ENCODE assay signal across 8 cellular contexts in the genomic region with DNA sequence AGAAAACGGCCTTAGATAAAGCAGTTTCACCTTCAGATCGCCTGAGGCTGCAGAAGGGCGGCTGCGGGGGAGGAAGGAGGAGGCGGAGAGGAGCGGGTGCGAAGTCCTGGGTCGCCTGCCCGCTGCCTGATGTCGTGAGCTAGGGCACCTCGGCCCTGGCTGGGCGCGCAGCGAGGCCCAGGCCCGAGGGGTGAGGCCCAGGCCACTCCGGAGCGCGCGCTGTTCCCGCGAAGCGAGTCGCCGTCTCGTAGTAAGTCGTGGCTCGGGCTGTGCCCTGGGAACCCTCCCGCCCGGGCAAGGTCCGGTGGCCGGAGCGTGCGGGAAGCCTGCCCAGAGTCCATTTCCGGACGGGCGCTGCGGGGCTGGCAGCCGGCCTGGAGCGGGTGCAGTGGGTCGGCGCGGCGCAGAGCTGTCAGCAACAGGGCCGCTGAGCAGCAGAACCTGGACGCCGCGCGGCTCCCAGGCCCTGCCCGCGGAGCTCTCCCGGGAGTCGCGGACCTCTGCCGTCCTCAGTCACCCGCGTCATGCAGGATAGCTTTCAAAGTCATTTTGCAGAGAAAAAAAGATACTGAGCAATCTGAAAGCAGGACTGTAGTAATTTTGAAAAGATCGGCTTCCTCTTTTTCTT. TPM values are rescaled to one million over a fixed set of nuclear protein-coding genes. Genes with fewer than 3 reads are reported as not detected.
A peak's percentile ranks its signal among the peaks of the same experiment; 100 is the strongest.
DNase-seq lines count a peak whose midpoint lies in the region; ATAC-seq, FAIRE-seq and TF ChIP-seq lines count a peak whose summit lies in the region.

No MANE protein-coding gene starts in this region.

- H3K27ac ChIP-seq in CD8-positive, alpha-beta memory T cell (ENCODE audit: low read depth, low read length), result no peak overlapping the region
- peak overlapping the region; percentile 90 to 91 for H3K27ac ChIP-seq in liver (ENCODE audit: low read depth in 1 of 2, low read length in 2 of 2)

- no peaks in the 10 kb centered on the region for H3K27me3 ChIP-seq in CD8-positive, alpha-beta memory T cell (ENCODE audit: insufficient read depth, low read length, poor library complexity, severe bottlenecking)
- no peaks in the 10 kb centered on the region for H3K27me3 ChIP-seq in liver (ENCODE audit: control insufficient read depth in 4 of 4, insufficient read depth in 4 of 4, low read length in 3 of 4)

- TF ChIP-seq CTCF in GM20000 (IDR thresholded peaks at IDR 0.05; ENCODE audit: extremely low read depth, missing control alignments) (no peak), liver (IDR thresholded peaks at IDR 0.05; ENCODE audit: low read depth, low read length, missing input control) (no peak)

- POLR2A ChIA-PET in CD8-positive, alpha-beta memory T cell (lab: Charles Lee), result no interaction called here

- H3K9ac ChIP-seq in liver (ENCODE audit: low read depth in 1 of 2, low read length in 2 of 2), result peak overlapping the region; percentile 77 to 92

- H3K27me3 Mint-ChIP-seq in CD8-positive, alpha-beta memory T cell, result peaks cover 17 to 64% of the 10 kb centered on the region in 2 donors
- H3K27me3 Mint-ChIP-seq in stimulated activated naive B cell treated with anti-CD40 and anti-IgM and Interleukin-4, amounts not matched to agents 10 μg/mL and 1 μg/mL and 100 μg/mL, for 72 hours, result peaks cover 6 to 13% of the 10 kb centered on the region in 2 donors

- peaks cover 17% of the 10 kb centered on the region for H3K4me1 ChIP-seq in CD8-positive, alpha-beta memory T cell (ENCODE audit: insufficient read depth, low read length)
- H3K4me1 ChIP-seq in liver (ENCODE audit: control insufficient read depth in 4 of 4, insufficient read depth in 4 of 4, low read length in 3 of 4), result peaks cover 2 to 14% (median 11%) of the 10 kb centered on the region in 4 donors

- H3K4me3 Mint-ChIP-seq in CD8-positive, alpha-beta memory T cell, result peak overlapping the region; percentile 82 to 94 (median 89)
- peak overlapping the region; percentile 85 to 89 for H3K4me3 Mint-ChIP-seq in stimulated activated naive B cell treated with anti-CD40 and anti-IgM and Interleukin-4, amounts not matched to agents 10 μg/mL and 1 μg/mL and 100 μg/mL, for 72 hours

- WGBS in liver, result 2% methylated on average over 57 of the region's 57 CpGs

- peaks cover 22 to 35% (median 34%) of the 10 kb centered on the region in 3 donors for H3K4me1 Mint-ChIP-seq in CD8-positive, alpha-beta memory T cell
- H3K4me1 Mint-ChIP-seq in stimulated activated naive B cell treated with anti-CD40 and anti-IgM and Interleukin-4, amounts not matched to agents 10 μg/mL and 1 μg/mL and 100 μg/mL, for 72 hours, result peaks cover 35 to 59% of the 10 kb centered on the region in 2 donors

- H3K27ac Mint-ChIP-seq in CD8-positive, alpha-beta memory T cell, result peak overlapping the region in 4 of 8 donors; percentile 50 to 86 (median 66)
- peak overlapping the region; percentile 93 for H3K27ac Mint-ChIP-seq in stimulated activated naive B cell treated with anti-CD40 and anti-IgM and Interleukin-4, amounts not matched to agents 10 μg/mL and 1 μg/mL and 100 μg/mL, for 72 hours

- no peak for TF ChIP-seq RAD21 in liver (IDR thresholded peaks at IDR 0.05)

- peaks cover 0 to 3% (median 0%) of the 10 kb centered on the region in 3 donors for H3K36me3 Mint-ChIP-seq in CD8-positive, alpha-beta memory T cell
- H3K36me3 Mint-ChIP-seq in stimulated activated naive B cell treated with anti-CD40 and anti-IgM and Interleukin-4, amounts not matched to agents 10 μg/mL and 1 μg/mL and 100 μg/mL, for 72 hours, result peaks cover 0 to 8% of the 10 kb centered on the region in 2 donors

- peak overlapping the region; percentile 54 for H3K4me3 ChIP-seq in CD8-positive, alpha-beta memory T cell (ENCODE audit: low read length)
- H3K4me3 ChIP-seq in liver (ENCODE audit: low read depth in 1 of 3, low read length in 3 of 3), result peak overlapping the region; percentile 31 to 71 (median 67)

- H3K9me3 Mint-ChIP-seq in CD8-positive, alpha-beta memory T cell, result peaks cover 0 to 4% (median 0%) of the 10 kb centered on the region in 5 donors
- H3K9me3 Mint-ChIP-seq in stimulated activated naive B cell treated with anti-CD40 and anti-IgM and Interleukin-4, amounts not matched to agents 10 μg/mL and 1 μg/mL and 100 μg/mL, for 72 hours, result peaks cover 5 to 6% of the 10 kb centered on the region in 2 donors

- no peaks in the 10 kb centered on the region for H3K9me3 ChIP-seq in CD8-positive, alpha-beta memory T cell (ENCODE audit: low read length)
- no peaks in the 10 kb centered on the region for H3K9me3 ChIP-seq in liver (ENCODE audit: control insufficient read depth in 4 of 4, low read length in 3 of 4)

- H3K36me3 ChIP-seq in CD8-positive, alpha-beta memory T cell (ENCODE audit: insufficient read depth, low read length), result no peaks in the 10 kb centered on the region
- H3K36me3 ChIP-seq in liver (ENCODE audit: control insufficient read depth in 4 of 4, insufficient read depth in 3 of 4, low read depth in 1 of 4, low read length in 3 of 4), result no peaks in the 10 kb centered on the region

- DNase-seq in CD8-positive, alpha-beta memory T cell, result peak in 4 of 5 donors; percentile 7 to 28 (median 8)
- DNase-seq in GM20000 (ENCODE audit: low spot score) (peak; percentile 70), HTR-8/SVneo (ENCODE audit: insufficient read length, low spot score) (peak; percentile 35), dermis blood vessel endothelial cell (peak; percentile 67), OCI-M2 (lab: John Stamatoyannopoulos, UW; ENCODE audit: unreplicated experiment) (no peak)
- peak; percentile 45 for DNase-seq in activated CD4-positive, CD25-positive, alpha-beta regulatory T cell treated with anti-CD3 and anti-CD28 coated beads, Interleukin-2, amount 50 U/mL, for 72 hours
- peak; percentile 58 for DNase-seq in stimulated activated naive B cell treated with anti-CD40 and anti-IgM and Interleukin-4, amounts not matched to agents 10 μg/mL and 1 μg/mL and 100 μg/mL, for 72 hours

- CTCF ChIA-PET in CD8-positive, alpha-beta memory T cell (lab: Charles Lee), result interaction anchor here (1.4 kb wide), 1 partner anchor 15 kb away, joined by 4 read pairs; no protein-coding TSS in a partner anchor

- no peak for FAIRE-seq in HTR-8/SVneo (lab: Jason Lieb, UNC)

- ATAC-seq in stimulated activated naive B cell treated with anti-CD40 and anti-IgM and Interleukin-4, amounts not matched to agents 10 μg/mL and 1 μg/mL and 100 μg/mL, for 72 hours (replicated peaks), result peak; percentile 81 to 87

TF ChIP-seq in liver, 16 proteins besides CTCF, POLR2A, EP300 and RAD21 (continues in another document):
- no peak for TF ChIP-seq FOXA1 (IDR thresholded peaks at IDR 0.05)
- TF ChIP-seq TAF1 (conservative IDR thresholded peaks at IDR 0.05), result peak; percentile 38
- no peak for TF ChIP-seq NR2F2 (IDR thresholded peaks at IDR 0.05)
- TF ChIP-seq JUND (IDR thresholded peaks at IDR 0.05), result no peak
- TF ChIP-seq GABPA (IDR thresholded peaks at IDR 0.05 in 1 of 2, conservative IDR thresholded peaks at IDR 0.05 in 1 of 2), result peak in 1 of 2 donors; percentile 55
- TF ChIP-seq ATF3 (IDR thresholded peaks at IDR 0.05), result no peak
- no peak for TF ChIP-seq ZBTB33 (IDR thresholded peaks at IDR 0.05)
- no peak for TF ChIP-seq YY1 (IDR thresholded peaks at IDR 0.05)
- TF ChIP-seq, protein P1, sequence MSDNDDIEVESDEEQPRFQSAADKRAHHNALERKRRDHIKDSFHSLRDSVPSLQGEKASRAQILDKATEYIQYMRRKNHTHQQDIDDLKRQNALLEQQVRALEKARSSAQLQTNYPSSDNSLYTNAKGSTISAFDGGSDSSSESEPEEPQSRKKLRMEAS (IDR thresholded peaks at IDR 0.05), result no peak
- TF ChIP-seq FOXA2 (IDR thresholded peaks at IDR 0.05), result no peak
- peak in 1 of 2 donors; percentile 16 for TF ChIP-seq RXRA (IDR thresholded peaks at IDR 0.05)
- peak; percentile 57 to 69 for TF ChIP-seq HNF4A (conservative IDR thresholded peaks at IDR 0.05)
- peak; percentile 41 for TF ChIP-seq SP1 (IDR thresholded peaks at IDR 0.05)
- TF ChIP-seq EGR1 (IDR thresholded peaks at IDR 0.05; ENCODE audit: low read depth in 2 of 2), result no peak
- peak; percentile 52 for TF ChIP-seq HNF4G (IDR thresholded peaks at IDR 0.05)

RNA-seq across cellular contexts. Expression of gene TRIM2, which starts 18.7 kb away (rescaled TPM):
- total RNA-seq in CD8-positive, alpha-beta memory T cell, result under 1 TPM; 0.24 to 0.29 TPM
- polyA plus RNA-seq in CD8-positive, alpha-beta memory T cell, result 1.5 TPM
- total RNA-seq in dermis blood vessel endothelial cell (8.6 and 12.6 TPM in 2 replicates), liver (10 to 100 TPM; 13.4 to 15.5 TPM)
- 1 to 10 TPM; 3.4 to 4.4 TPM for polyA plus RNA-seq in liver
